8 cellular contexts compared by ENCODE assay signal in genomic region chr6:31680226-31680840, GRCh38. TPM values are rescaled to one million over a fixed set of nuclear protein-coding genes. Genes with fewer than 3 reads are reported as not detected.
DNase-seq lines count a peak whose midpoint lies in the region; ATAC-seq and TF ChIP-seq lines count a peak whose summit lies in the region.

No MANE protein-coding gene starts in this region.

- no peak for ATAC-seq in GM21390 (IDR thresholded peaks at IDR 0.05; ENCODE audit: unreplicated experiment)

- intact Hi-C loops in colonic mucosa (cut with DNase I) = loop anchor here (5.0 kb wide), 1 partner anchor 87 kb away; no protein-coding TSS in a partner anchor

- peak overlapping the region; percentile 52 for H3K27ac ChIP-seq in AG04450 (ENCODE audit: low read depth, low read length)
- H3K27ac ChIP-seq in Karpas-422 (ENCODE audit: low read length) = no peak overlapping the region
- peak overlapping the region; percentile 30 for H3K27ac ChIP-seq in colonic mucosa
- H3K27ac ChIP-seq in neural cell (ENCODE audit: low read length) = no peak overlapping the region

- CTCF ChIA-PET in AG04450 (lab: Charles Lee) = interaction anchor here (0.6 to 2.1 kb wide), 9 partner anchors 10 to 272 kb away, joined by 3 to 9 read pairs (median 4); partner anchors contain the start of gene LY6G5B

- H3K27me3 ChIP-seq in AG04450 (ENCODE audit: control insufficient read depth, insufficient read depth, low read length) (no peaks in the 10 kb centered on the region), Karpas-422 (ENCODE audit: low read length) (no peaks in the 10 kb centered on the region), colonic mucosa (no peaks in the 10 kb centered on the region), neural cell (ENCODE audit: insufficient read depth, low read depth, low read length) (no peaks in the 10 kb centered on the region)

- H4K20me1 ChIP-seq in Karpas-422 (ENCODE audit: insufficient read depth, low read depth, low read length) (no peaks in the 10 kb centered on the region), neural cell (ENCODE audit: insufficient read depth) (no peaks in the 10 kb centered on the region)

- no peak for TF ChIP-seq RAD21 in neural cell (conservative IDR thresholded peaks at IDR 0.05)

- H2AFZ ChIP-seq in Karpas-422 (ENCODE audit: low read length) (no peak overlapping the region), neural cell (ENCODE audit: low read depth, low read length) (no peak overlapping the region)

- POLR2A ChIA-PET in AG04450 (lab: Yijun Ruan, JAX) = interaction anchor here (0.8 kb wide), 2 partner anchors 23 to 155 kb away, joined by 3 to 10 read pairs; partner anchors contain the start of gene ABHD16A

- TF ChIP-seq EP300 in neural cell (conservative IDR thresholded peaks at IDR 0.05; ENCODE audit: poor library complexity, severe bottlenecking) = no peak

- H3K79me2 ChIP-seq in Karpas-422 (ENCODE audit: low read length) = no peaks in the 10 kb centered on the region
- no peaks in the 10 kb centered on the region for H3K79me2 ChIP-seq in neural cell (replicated peaks; ENCODE audit: insufficient read depth, low read length)

- H3K9ac ChIP-seq in Karpas-422 (ENCODE audit: low read length) (peak overlapping the region; percentile 38), colonic mucosa (ENCODE audit: low read depth in 2 of 2, low read length in 2 of 2) (peak overlapping the region in 1 of 2 donors; percentile 74), neural cell (ENCODE audit: low read length) (no peak overlapping the region)

- H3K4me2 ChIP-seq in Karpas-422 (ENCODE audit: low read depth, low read length, poor library complexity, severe bottlenecking) (peak overlapping the region; percentile 83), neural cell (ENCODE audit: low read length) (no peak overlapping the region)

- no peaks in the 10 kb centered on the region for H3K36me3 ChIP-seq in Karpas-422 (ENCODE audit: insufficient read depth, low read length)
- no peaks in the 10 kb centered on the region for H3K36me3 ChIP-seq in colonic mucosa
- H3K36me3 ChIP-seq in neural cell (ENCODE audit: insufficient read depth, low read length) = peaks cover 4% of the 10 kb centered on the region

- H3K4me1 ChIP-seq in Karpas-422 (ENCODE audit: low read length) (peaks cover 14% of the 10 kb centered on the region), colonic mucosa (peaks cover 9% of the 10 kb centered on the region)

- no peaks in the 10 kb centered on the region for H3F3A ChIP-seq in neural cell (ENCODE audit: insufficient read depth, low read length, poor library complexity, severe bottlenecking)

- H3K4me3 ChIP-seq in AG04450 (ENCODE audit: low read depth, low read length) = peak overlapping the region; percentile 34
- peak overlapping the region; percentile 64; the same call in 1 of the 2 replicates for H3K4me3 ChIP-seq in Karpas-422 (ENCODE audit: low read length)
- peak overlapping the region; percentile 41 for H3K4me3 ChIP-seq in colonic mucosa
- H3K4me3 ChIP-seq in neural cell (ENCODE audit: low read length) = no peak overlapping the region

- no peak for DNase-seq in AG04450 (ENCODE audit: low read depth, low spot score)
- DNase-seq in Karpas-422 = no peak
- no peak for DNase-seq in colonic mucosa
- no peak for DNase-seq in LoVo (ENCODE audit: low spot score)
- no peak for DNase-seq in COLO829 (ENCODE audit: low spot score)
- no peak for DNase-seq in NCI-H2171 (lab: John Stamatoyannopoulos, UW)

- TF ChIP-seq CTCF in AG04450 (IDR thresholded peaks at IDR 0.05; ENCODE audit: low read depth, low read length) = no peak
- TF ChIP-seq CTCF in colonic mucosa (IDR thresholded peaks at IDR 0.05) = no peak
- TF ChIP-seq CTCF in neural cell (IDR thresholded peaks at IDR 0.05; ENCODE audit: poor library complexity, severe bottlenecking) = no peak

- no peaks in the 10 kb centered on the region for H3K9me2 ChIP-seq in Karpas-422 (replicated peaks; ENCODE audit: insufficient read depth, low read length)
- no peaks in the 10 kb centered on the region for H3K9me2 ChIP-seq in neural cell (ENCODE audit: insufficient read depth, low read length)

- H3K9me3 ChIP-seq in AG04450 (ENCODE audit: control insufficient read depth, insufficient read depth, low read length) = no peaks in the 10 kb centered on the region
- H3K9me3 ChIP-seq in Karpas-422 (ENCODE audit: low read length) = no peaks in the 10 kb centered on the region
- no peaks in the 10 kb centered on the region for H3K9me3 ChIP-seq in colonic mucosa
- H3K9me3 ChIP-seq in neural cell (ENCODE audit: low read length) = no peaks in the 10 kb centered on the region

TF ChIP-seq in neural cell, 6 proteins besides CTCF, POLR2A, EP300 and RAD21:
- TF ChIP-seq TAF1 (IDR thresholded peaks at IDR 0.05; ENCODE audit: low read depth) (no peak), POLR2AphosphoS5 (IDR thresholded peaks at IDR 0.05) (peak; percentile 1)
TF ChIP-seq in neural cell: peak in this region for 1.

RNA-seq across cellular contexts. Expression of gene LY6G5C, which starts 0.5 kb away (rescaled TPM):
- polyA plus RNA-seq in AG04450 (2011; rRNA removed) = 2.0 and 2.7 TPM in 2 replicates
- polyA minus RNA-seq in AG04450 (2011; rRNA and poly(A)+ RNA removed) = 0.41 and 0.61 TPM in 2 replicates
- total RNA-seq in Karpas-422 (2014; rRNA removed; shearing (Covaris generic); ENCODE audit: low replicate concordance) = 0.51 TPM in 1 of 2 replicates, not detected in the other
- 1 to 10 TPM; 1.9 to 2.8 TPM for total RNA-seq in colonic mucosa
- 13.4 and 26.6 TPM in 2 replicates for polyA plus RNA-seq in neural cell
- 8.5 and 11.9 TPM in 2 replicates for polyA minus RNA-seq in neural cell

RNA-seq across cellular contexts. Expression of gene LY6G5B, which starts 10.6 kb away (rescaled TPM):
- 5.5 and 7.0 TPM in 2 replicates for polyA plus RNA-seq in AG04450 (2011; rRNA removed)
- 3.1 and 3.7 TPM in 2 replicates for polyA minus RNA-seq in AG04450 (2011; rRNA and poly(A)+ RNA removed)
- 3.4 and 7.3 TPM in 2 replicates for total RNA-seq in Karpas-422 (2014; rRNA removed; shearing (Covaris generic); ENCODE audit: low replicate concordance)
- 1 to 10 TPM; 4.4 to 9.0 TPM for total RNA-seq in colonic mucosa
- 4.0 and 7.7 TPM in 2 replicates for polyA plus RNA-seq in neural cell
- polyA minus RNA-seq in neural cell = 6.1 and 6.7 TPM in 2 replicates

RNA-seq across cellular contexts. Expression of gene CSNK2B, which starts 14.5 kb away (rescaled TPM):
- 80.1 and 96.0 TPM in 2 replicates for polyA plus RNA-seq in AG04450 (2011; rRNA removed)
- 128 and 159 TPM in 2 replicates for polyA minus RNA-seq in AG04450 (2011; rRNA and poly(A)+ RNA removed)
- 178 and 212 TPM in 2 replicates for total RNA-seq in Karpas-422 (2014; rRNA removed; shearing (Covaris generic); ENCODE audit: low replicate concordance)
- 100 to 1,000 TPM; 140 to 152 TPM for total RNA-seq in colonic mucosa
- 130 and 135 TPM in 2 replicates for polyA plus RNA-seq in neural cell
- polyA minus RNA-seq in neural cell = 86.4 and 95.7 TPM in 2 replicates

RNA-seq across cellular contexts. Expression of gene GPANK1, which starts 15.5 kb away (rescaled TPM):
- 12.7 and 13.5 TPM in 2 replicates for polyA plus RNA-seq in AG04450 (2011; rRNA removed)
- polyA minus RNA-seq in AG04450 (2011; rRNA and poly(A)+ RNA removed) = 7.2 and 7.5 TPM in 2 replicates
- 18.6 and 26.2 TPM in 2 replicates for total RNA-seq in Karpas-422 (2014; rRNA removed; shearing (Covaris generic); ENCODE audit: low replicate concordance)
- total RNA-seq in colonic mucosa = 10 to 100 TPM; 11.0 to 14.9 TPM
- polyA plus RNA-seq in neural cell = 18.4 and 21.9 TPM in 2 replicates
- polyA minus RNA-seq in neural cell = 16.3 and 18.5 TPM in 2 replicates

RNA-seq across cellular contexts. Expression of gene C6orf47, which starts 19.8 kb away (rescaled TPM):
- polyA plus RNA-seq in AG04450 (2011; rRNA removed) (10.2 and 11.6 TPM in 2 replicates), neural cell (17.2 and 24.3 TPM in 2 replicates)
- 9.3 and 11.6 TPM in 2 replicates for polyA minus RNA-seq in AG04450 (2011; rRNA and poly(A)+ RNA removed)
- 13.8 and 35.6 TPM in 2 replicates for total RNA-seq in Karpas-422 (2014; rRNA removed; shearing (Covaris generic); ENCODE audit: low replicate concordance)
- total RNA-seq in colonic mucosa = 10 to 100 TPM; 28.3 to 32.8 TPM
- polyA minus RNA-seq in neural cell = 24.7 and 24.8 TPM in 2 replicates

Comparison
In these comparisons a context has a peak if more than half of its experiments do, and no peak if none do; other contexts are left out.
1. H3K27ac ChIP-seq: peak in AG04450 (single experiment) and colonic mucosa (single experiment); none in Karpas-422 (single experiment) and neural cell (single experiment).